ENCODE assay signal across 1 cellular context in genomic region chr19:45076029-45076850, GRCh38.
TF ChIP-seq lines count a peak whose summit lies in the region.

TSS of gene ZNF296 (minus strand) at chr19:45076478. CDS start at chr19:45076373, 105 bp downstream.

TF ChIP-seq in HepG2, 621 proteins besides CTCF, POLR2A, EP300 and RAD21 (continued from another document and continues in another):
- TF ChIP-seq ZFP37 (CRISPR knock-in tag; IDR thresholded peaks at IDR 0.05; ENCODE audit: borderline replicate concordance) (no peak; the same call in 1 of the 2 replicates), ZNF331 (CRISPR knock-in tag; IDR thresholded peaks at IDR 0.05) (peak; percentile 34; the same call in 1 of the 2 replicates), RAD51 (IDR thresholded peaks at IDR 0.05; ENCODE audit: borderline replicate concordance) (no peak), ZFP1 (CRISPR knock-in tag; IDR thresholded peaks at IDR 0.05) (peak; percentile 61; the same call in 1 of the 2 replicates), MAFF (IDR thresholded peaks at IDR 0.05; ENCODE audit: low read depth, low read length) (no peak), ZNF513 (CRISPR knock-in tag; conservative IDR thresholded peaks at IDR 0.05) (no peak), MLX (CRISPR knock-in tag; IDR thresholded peaks at IDR 0.05) (no peak), ZNF232 (CRISPR knock-in tag; IDR thresholded peaks at IDR 0.05; ENCODE audit: borderline replicate concordance) (no peak), ZNF780A (CRISPR knock-in tag; IDR thresholded peaks at IDR 0.05) (no peak), TMF1 (CRISPR knock-in tag; IDR thresholded peaks at IDR 0.05; ENCODE audit: low read depth) (0 out of 2 replicates have a peak, but pooled peaks have one; percentile 60), ZNF75D (CRISPR knock-in tag; IDR thresholded peaks at IDR 0.05; ENCODE audit: borderline replicate concordance) (no peak), BCL6 (CRISPR knock-in tag; IDR thresholded peaks at IDR 0.05) (no peak), MLLT10 (CRISPR knock-in tag; IDR thresholded peaks at IDR 0.05) (no peak), TEAD3 (CRISPR knock-in tag; optimal IDR thresholded peaks at IDR 0.05; ENCODE audit: borderline replicate concordance) (peak; percentile 10), JUN (CRISPR knock-in tag; IDR thresholded peaks at IDR 0.05) (no peak), CHCHD3 (CRISPR knock-in tag; IDR thresholded peaks at IDR 0.05) (no peak), TBX3 (IDR thresholded peaks at IDR 0.05; ENCODE audit: borderline replicate concordance) (no peak), PHF5A (CRISPR knock-in tag; IDR thresholded peaks at IDR 0.05; ENCODE audit: low read depth, unreplicated experiment) (no peak), ZNF510 (CRISPR knock-in tag; IDR thresholded peaks at IDR 0.05; ENCODE audit: low read depth) (no peak), ZUFSP (CRISPR knock-in tag; IDR thresholded peaks at IDR 0.05; ENCODE audit: borderline replicate concordance) (no peak), ZNF616 (CRISPR knock-in tag; IDR thresholded peaks at IDR 0.05; ENCODE audit: low read depth) (peak; percentile 85; the same call in 1 of the 2 replicates), ZNF841 (CRISPR knock-in tag; IDR thresholded peaks at IDR 0.05; ENCODE audit: borderline replicate concordance) (no peak), ZNF749 (CRISPR knock-in tag; IDR thresholded peaks at IDR 0.05; ENCODE audit: borderline replicate concordance) (no peak), ATF7 (IDR thresholded peaks at IDR 0.05) (no peak), ATF7 (CRISPR knock-in tag; IDR thresholded peaks at IDR 0.05) (no peak), ELF1 (CRISPR knock-in tag; IDR thresholded peaks at IDR 0.05) (no peak), ZNF317 (CRISPR knock-in tag; IDR thresholded peaks at IDR 0.05) (no peak), CCAR2 (optimal IDR thresholded peaks at IDR 0.05; ENCODE audit: low read depth, low read length) (no peak), NFYC (CRISPR knock-in tag; IDR thresholded peaks at IDR 0.05) (0 out of 2 replicates have a peak, but pooled peaks have one; percentile 8), CC2D1A (CRISPR knock-in tag; IDR thresholded peaks at IDR 0.05) (no peak), JARID2 (CRISPR knock-in tag; IDR thresholded peaks at IDR 0.05; ENCODE audit: insufficient replicate concordance) (no peak), FOXO1 (CRISPR knock-in tag; IDR thresholded peaks at IDR 0.05) (0 out of 2 replicates have a peak, but pooled peaks have one; percentile 5), HOMEZ (CRISPR knock-in tag; IDR thresholded peaks at IDR 0.05; ENCODE audit: low read depth) (no peak), ZNF550 (CRISPR knock-in tag; IDR thresholded peaks at IDR 0.05; ENCODE audit: borderline replicate concordance) (no peak), CEBPB (IDR thresholded peaks at IDR 0.05; ENCODE audit: borderline replicate concordance, low read depth, low read length) (no peak), ZNF382 (CRISPR knock-in tag; IDR thresholded peaks at IDR 0.05; ENCODE audit: borderline replicate concordance) (no peak), XRCC5 (optimal IDR thresholded peaks at IDR 0.05; ENCODE audit: low read length) (no peak), ZNF839 (CRISPR knock-in tag; IDR thresholded peaks at IDR 0.05; ENCODE audit: borderline replicate concordance) (no peak), ONECUT2 (CRISPR knock-in tag; IDR thresholded peaks at IDR 0.05) (no peak; the same call in 1 of the 2 replicates), HDAC1 (CRISPR knock-in tag; IDR thresholded peaks at IDR 0.05) (peak; percentile 65), ZFP90 (CRISPR knock-in tag; IDR thresholded peaks at IDR 0.05; ENCODE audit: borderline replicate concordance) (no peak; the same call in 1 of the 2 replicates), ZNF333 (CRISPR knock-in tag; IDR thresholded peaks at IDR 0.05; ENCODE audit: borderline replicate concordance) (no peak), RORA (CRISPR knock-in tag; IDR thresholded peaks at IDR 0.05) (no peak), KDM6A (CRISPR knock-in tag; IDR thresholded peaks at IDR 0.05; ENCODE audit: low read depth) (no peak), IKZF4 (CRISPR knock-in tag; IDR thresholded peaks at IDR 0.05; ENCODE audit: borderline replicate concordance, low read depth, not compliant biosample characterization) (peak; percentile 63)
- TF ChIP-seq, protein P1, sequence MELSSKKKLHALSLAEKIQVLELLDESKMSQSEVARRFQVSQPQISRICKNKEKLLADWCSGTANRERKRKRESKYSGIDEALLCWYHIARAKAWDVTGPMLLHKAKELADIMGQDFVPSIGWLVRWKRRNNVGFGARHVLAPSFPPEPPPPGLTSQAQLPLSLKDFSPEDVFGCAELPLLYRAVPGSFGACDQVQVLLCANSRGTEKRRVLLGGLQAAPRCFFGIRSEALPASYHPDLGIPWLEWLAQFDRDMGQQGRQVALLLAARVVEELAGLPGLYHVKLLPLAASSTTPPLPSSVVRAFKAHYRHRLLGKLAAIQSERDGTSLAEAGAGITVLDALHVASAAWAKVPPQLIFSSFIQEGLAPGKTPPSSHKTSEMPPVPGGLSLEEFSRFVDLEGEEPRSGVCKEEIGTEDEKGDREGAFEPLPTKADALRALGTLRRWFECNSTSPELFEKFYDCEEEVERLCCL (CRISPR knock-in tag; IDR thresholded peaks at IDR 0.05; ENCODE audit: borderline replicate concordance), result no peak
- TF ChIP-seq, protein P2, sequence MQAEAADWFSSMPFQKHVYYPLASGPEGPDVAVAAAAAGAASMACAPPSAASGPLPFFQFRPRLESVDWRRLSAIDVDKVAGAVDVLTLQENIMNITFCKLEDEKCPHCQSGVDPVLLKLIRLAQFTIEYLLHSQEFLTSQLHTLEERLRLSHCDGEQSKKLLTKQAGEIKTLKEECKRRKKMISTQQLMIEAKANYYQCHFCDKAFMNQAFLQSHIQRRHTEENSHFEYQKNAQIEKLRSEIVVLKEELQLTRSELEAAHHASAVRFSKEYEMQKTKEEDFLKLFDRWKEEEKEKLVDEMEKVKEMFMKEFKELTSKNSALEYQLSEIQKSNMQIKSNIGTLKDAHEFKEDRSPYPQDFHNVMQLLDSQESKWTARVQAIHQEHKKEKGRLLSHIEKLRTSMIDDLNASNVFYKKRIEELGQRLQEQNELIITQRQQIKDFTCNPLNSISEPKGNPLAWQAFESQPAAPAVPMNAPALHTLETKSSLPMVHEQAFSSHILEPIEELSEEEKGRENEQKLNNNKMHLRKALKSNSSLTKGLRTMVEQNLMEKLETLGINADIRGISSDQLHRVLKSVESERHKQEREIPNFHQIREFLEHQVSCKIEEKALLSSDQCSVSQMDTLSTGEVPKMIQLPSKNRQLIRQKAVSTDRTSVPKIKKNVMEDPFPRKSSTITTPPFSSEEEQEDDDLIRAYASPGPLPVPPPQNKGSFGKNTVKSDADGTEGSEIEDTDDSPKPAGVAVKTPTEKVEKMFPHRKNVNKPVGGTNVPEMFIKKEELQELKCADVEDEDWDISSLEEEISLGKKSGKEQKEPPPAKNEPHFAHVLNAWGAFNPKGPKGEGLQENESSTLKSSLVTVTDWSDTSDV (CRISPR knock-in tag; IDR thresholded peaks at IDR 0.05), result peak; percentile 67; the same call in 1 of the 2 replicates
- TF ChIP-seq, protein P3, sequence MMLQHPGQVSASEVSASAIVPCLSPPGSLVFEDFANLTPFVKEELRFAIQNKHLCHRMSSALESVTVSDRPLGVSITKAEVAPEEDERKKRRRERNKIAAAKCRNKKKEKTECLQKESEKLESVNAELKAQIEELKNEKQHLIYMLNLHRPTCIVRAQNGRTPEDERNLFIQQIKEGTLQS (CRISPR knock-in tag; IDR thresholded peaks at IDR 0.05), result peak; percentile 52; the same call in 1 of the 2 replicates
- TF ChIP-seq, protein P4, sequence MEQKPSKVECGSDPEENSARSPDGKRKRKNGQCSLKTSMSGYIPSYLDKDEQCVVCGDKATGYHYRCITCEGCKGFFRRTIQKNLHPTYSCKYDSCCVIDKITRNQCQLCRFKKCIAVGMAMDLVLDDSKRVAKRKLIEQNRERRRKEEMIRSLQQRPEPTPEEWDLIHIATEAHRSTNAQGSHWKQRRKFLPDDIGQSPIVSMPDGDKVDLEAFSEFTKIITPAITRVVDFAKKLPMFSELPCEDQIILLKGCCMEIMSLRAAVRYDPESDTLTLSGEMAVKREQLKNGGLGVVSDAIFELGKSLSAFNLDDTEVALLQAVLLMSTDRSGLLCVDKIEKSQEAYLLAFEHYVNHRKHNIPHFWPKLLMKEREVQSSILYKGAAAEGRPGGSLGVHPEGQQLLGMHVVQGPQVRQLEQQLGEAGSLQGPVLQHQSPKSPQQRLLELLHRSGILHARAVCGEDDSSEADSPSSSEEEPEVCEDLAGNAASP (CRISPR knock-in tag; IDR thresholded peaks at IDR 0.05; ENCODE audit: borderline replicate concordance), result peak; percentile 90
- TF ChIP-seq, protein P5, sequence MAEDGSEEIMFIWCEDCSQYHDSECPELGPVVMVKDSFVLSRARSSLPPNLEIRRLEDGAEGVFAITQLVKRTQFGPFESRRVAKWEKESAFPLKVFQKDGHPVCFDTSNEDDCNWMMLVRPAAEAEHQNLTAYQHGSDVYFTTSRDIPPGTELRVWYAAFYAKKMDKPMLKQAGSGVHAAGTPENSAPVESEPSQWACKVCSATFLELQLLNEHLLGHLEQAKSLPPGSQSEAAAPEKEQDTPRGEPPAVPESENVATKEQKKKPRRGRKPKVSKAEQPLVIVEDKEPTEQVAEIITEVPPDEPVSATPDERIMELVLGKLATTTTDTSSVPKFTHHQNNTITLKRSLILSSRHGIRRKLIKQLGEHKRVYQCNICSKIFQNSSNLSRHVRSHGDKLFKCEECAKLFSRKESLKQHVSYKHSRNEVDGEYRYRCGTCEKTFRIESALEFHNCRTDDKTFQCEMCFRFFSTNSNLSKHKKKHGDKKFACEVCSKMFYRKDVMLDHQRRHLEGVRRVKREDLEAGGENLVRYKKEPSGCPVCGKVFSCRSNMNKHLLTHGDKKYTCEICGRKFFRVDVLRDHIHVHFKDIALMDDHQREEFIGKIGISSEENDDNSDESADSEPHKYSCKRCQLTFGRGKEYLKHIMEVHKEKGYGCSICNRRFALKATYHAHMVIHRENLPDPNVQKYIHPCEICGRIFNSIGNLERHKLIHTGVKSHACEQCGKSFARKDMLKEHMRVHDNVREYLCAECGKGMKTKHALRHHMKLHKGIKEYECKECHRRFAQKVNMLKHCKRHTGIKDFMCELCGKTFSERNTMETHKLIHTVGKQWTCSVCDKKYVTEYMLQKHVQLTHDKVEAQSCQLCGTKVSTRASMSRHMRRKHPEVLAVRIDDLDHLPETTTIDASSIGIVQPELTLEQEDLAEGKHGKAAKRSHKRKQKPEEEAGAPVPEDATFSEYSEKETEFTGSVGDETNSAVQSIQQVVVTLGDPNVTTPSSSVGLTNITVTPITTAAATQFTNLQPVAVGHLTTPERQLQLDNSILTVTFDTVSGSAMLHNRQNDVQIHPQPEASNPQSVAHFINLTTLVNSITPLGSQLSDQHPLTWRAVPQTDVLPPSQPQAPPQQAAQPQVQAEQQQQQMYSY (CRISPR knock-in tag; IDR thresholded peaks at IDR 0.05), result no peak
